ENCODE assay signal across 20 cellular contexts in the genomic region with DNA sequence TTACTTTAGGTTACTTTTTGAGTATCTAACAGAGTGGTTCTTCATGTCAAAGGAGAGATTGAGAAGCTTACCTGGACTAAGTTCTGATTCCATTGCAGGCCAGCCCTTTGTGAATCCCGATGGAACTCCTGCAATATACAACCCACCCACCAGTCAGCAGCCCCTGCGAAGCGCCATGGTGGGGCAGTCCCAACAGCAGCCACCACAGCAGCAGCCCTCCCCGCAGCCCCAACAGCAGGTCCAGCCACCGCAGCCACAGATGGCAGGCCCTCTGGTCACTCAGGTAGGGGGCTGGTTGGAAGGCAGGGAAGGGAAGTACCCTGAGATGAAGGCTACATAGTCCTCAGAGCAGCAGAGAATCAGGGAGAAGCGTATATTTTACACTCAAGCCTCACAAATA.
DNase-seq lines count a peak whose midpoint lies in the region; ATAC-seq lines count a peak whose summit lies in the region.
"Had no signal": no experiment of that assay in that cellular context is flagged by ENCODE, and none has a peak within 500 bp of the region (broad histone marks: within the 10 kb centered on the region; RNA-seq: fewer than 3 reads in every experiment).

No MANE protein-coding gene starts in this region.

- no peak overlapping the region for H3K4me3 Mint-ChIP-seq in stimulated activated memory B cell treated with anti-CD40 and anti-IgM and Interleukin-4, amounts not matched to agents 10 μg/mL and 1 μg/mL and 100 μg/mL, for 72 hours
- H3K4me3 Mint-ChIP-seq in activated CD4-positive, alpha-beta T cell treated with anti-CD3 and anti-CD28 coated beads, Interleukin-2, amount 10 ng/mL, durations not matched to agents 24 days and 14 days, result no peak overlapping the region
- H3K4me3 Mint-ChIP-seq: B cell; CD4-positive, alpha-beta T cell; CD8-positive, alpha-beta memory T cell had no signal

- intact Hi-C loops in activated CD4-positive, alpha-beta T cell treated with anti-CD3 and anti-CD28 coated beads, Interleukin-2, amount 10 ng/mL, durations not matched to agents 24 days and 14 days (cut with micrococcal nuclease), result no loop called here

- in situ Hi-C loops in KBM-7 (cut with MboI; ENCODE audit: low pct_unique_long_range_greater_than_20kb, low sequenced_read_pairs), result no loop called here

- DNase-seq in activated gamma-delta T cell (lab: John Stamatoyannopoulos, UW), result peak; percentile 8
- no peak for DNase-seq in activated gamma-delta T cell treated with Interleukin-2 at 50 U/mL for 16 hours
- no peak for DNase-seq in caudate nucleus (lab: John Stamatoyannopoulos, UW)
- DNase-seq in NAMALWA (ENCODE audit: low spot score), result no peak
- no peak for DNase-seq in activated CD4-positive, alpha-beta T cell treated with anti-CD3 and anti-CD28 coated beads, Interleukin-2, amount 10 ng/mL, durations not matched to agents 24 days and 14 days
- DNase-seq in KBM-7, result no peak
- DNase-seq: CD4-positive, alpha-beta T cell; CD8-positive, alpha-beta memory T cell; DMS 273 treated with DMSO at 0.1 percent for 48 hours; DMS79; EL; GDM1; GOT3; HCEC 1CT had no signal

- H3K27ac Mint-ChIP-seq in stimulated activated memory B cell treated with anti-CD40 and anti-IgM and Interleukin-4, amounts not matched to agents 10 μg/mL and 1 μg/mL and 100 μg/mL, for 72 hours, result no peak overlapping the region
- H3K27ac Mint-ChIP-seq in activated CD4-positive, alpha-beta T cell treated with anti-CD3 and anti-CD28 coated beads, Interleukin-2, amount 10 ng/mL, durations not matched to agents 24 days and 14 days, result no peak overlapping the region
- H3K27ac Mint-ChIP-seq: B cell; CD4-positive, alpha-beta T cell; CD8-positive, alpha-beta memory T cell had no signal

- no peaks in the 10 kb centered on the region for H3K9me3 Mint-ChIP-seq in stimulated activated memory B cell treated with anti-CD40 and anti-IgM and Interleukin-4, amounts not matched to agents 10 μg/mL and 1 μg/mL and 100 μg/mL, for 72 hours
- no peaks in the 10 kb centered on the region for H3K9me3 Mint-ChIP-seq in activated CD4-positive, alpha-beta T cell treated with anti-CD3 and anti-CD28 coated beads, Interleukin-2, amount 10 ng/mL, durations not matched to agents 24 days and 14 days
- H3K9me3 Mint-ChIP-seq: CD4-positive, alpha-beta T cell had no signal

- no peaks in the 10 kb centered on the region for H3K27me3 Mint-ChIP-seq in stimulated activated memory B cell treated with anti-CD40 and anti-IgM and Interleukin-4, amounts not matched to agents 10 μg/mL and 1 μg/mL and 100 μg/mL, for 72 hours
- no peaks in the 10 kb centered on the region for H3K27me3 Mint-ChIP-seq in activated CD4-positive, alpha-beta T cell treated with anti-CD3 and anti-CD28 coated beads, Interleukin-2, amount 10 ng/mL, durations not matched to agents 24 days and 14 days
- H3K27me3 Mint-ChIP-seq: B cell; CD4-positive, alpha-beta T cell had no signal

- H3K4me1 Mint-ChIP-seq in stimulated activated memory B cell treated with anti-CD40 and anti-IgM and Interleukin-4, amounts not matched to agents 10 μg/mL and 1 μg/mL and 100 μg/mL, for 72 hours, result no peaks in the 10 kb centered on the region
- no peaks in the 10 kb centered on the region for H3K4me1 Mint-ChIP-seq in activated CD4-positive, alpha-beta T cell treated with anti-CD3 and anti-CD28 coated beads, Interleukin-2, amount 10 ng/mL, durations not matched to agents 24 days and 14 days
- H3K4me1 Mint-ChIP-seq: CD8-positive, alpha-beta memory T cell had no signal

- ATAC-seq in stimulated activated memory B cell treated with anti-CD40 and anti-IgM and Interleukin-4, amounts not matched to agents 10 μg/mL and 1 μg/mL and 100 μg/mL, for 72 hours, result peak; percentile 39
- ATAC-seq: GM12878 had no signal

- no peaks in the 10 kb centered on the region for H3K36me3 Mint-ChIP-seq in stimulated activated memory B cell treated with anti-CD40 and anti-IgM and Interleukin-4, amounts not matched to agents 10 μg/mL and 1 μg/mL and 100 μg/mL, for 72 hours
- no peaks in the 10 kb centered on the region for H3K36me3 Mint-ChIP-seq in activated CD4-positive, alpha-beta T cell treated with anti-CD3 and anti-CD28 coated beads, Interleukin-2, amount 10 ng/mL, durations not matched to agents 24 days and 14 days (ENCODE audit: low read depth)
- H3K36me3 Mint-ChIP-seq: CD8-positive, alpha-beta memory T cell had no signal

- peak overlapping the region; percentile 79 for H3K27ac ChIP-seq in caudate nucleus (ENCODE audit: low read depth, low read length)
- H3K27ac ChIP-seq: 22Rv1, BLaER1, C4-2B had no signal
